ENCODE assay signal across 17 cellular contexts in the genomic region with DNA sequence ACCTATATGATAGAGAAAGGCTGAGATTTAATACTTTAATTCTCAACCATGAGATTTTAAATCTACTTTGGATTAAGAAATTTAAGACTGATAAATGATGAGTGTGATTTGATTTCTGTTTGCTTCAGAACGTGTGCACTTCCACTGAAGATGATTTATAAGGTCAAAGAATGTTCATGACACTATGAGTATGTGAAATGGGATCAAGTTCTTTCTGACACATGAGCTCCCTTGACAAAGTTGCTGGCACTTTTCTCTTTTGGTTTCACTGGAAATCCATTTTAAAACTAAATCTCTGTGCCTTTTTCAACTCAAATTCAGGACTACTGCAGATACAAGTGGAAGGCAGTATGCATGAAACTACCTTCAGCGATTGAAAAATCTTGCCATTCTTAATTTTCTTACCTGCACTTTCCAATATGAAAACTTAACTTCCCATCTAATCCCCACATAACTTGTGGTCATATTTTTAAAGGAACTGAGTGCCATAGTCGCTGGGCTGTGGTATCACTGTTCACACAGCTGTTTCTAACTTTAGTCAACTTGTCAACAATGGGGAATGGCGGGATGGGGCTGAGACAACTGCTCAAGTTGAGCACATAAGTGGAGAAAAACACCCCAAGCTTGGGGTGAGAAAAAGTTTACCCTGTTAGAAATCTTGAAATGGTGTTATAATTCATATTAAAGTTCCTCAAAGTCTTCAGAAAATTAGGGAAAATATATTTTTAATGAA.
"Had no signal": no experiment of that assay in that cellular context is flagged by ENCODE, and none has a peak within 500 bp of the region (broad histone marks: within the 10 kb centered on the region; RNA-seq: fewer than 3 reads in every experiment).

No MANE protein-coding gene starts in this region.

- H3K36me3 ChIP-seq: sigmoid colon, uterus had no signal

- DNase-seq: activated CD8-positive, alpha-beta memory T cell treated with anti-CD3 and anti-CD28 coated beads, Interleukin-2, amount 50 U/mL, for 48 hours; activated CD8-positive, alpha-beta T cell treated with anti-CD3 and anti-CD28 coated beads, Interleukin-2, amount 10 ng/mL, durations not matched to agents 7 days and 5 days; activated naive CD8-positive, alpha-beta T cell treated with anti-CD3 and anti-CD28 coated beads, Interleukin-2, amount 10 ng/mL, durations not matched to agents 7 days and 5 days; central memory CD4-positive, alpha-beta T cell; cortex of kidney; effector memory CD8-positive, alpha-beta T cell; left colon; mammary epithelial cell; natural killer cell; sigmoid colon; stimulated activated CD4-positive, alpha-beta T cell treated with anti-CD3 and anti-CD28 coated beads, Interleukin-15, amount 100 ng/mL, for 24 hours; stimulated activated CD4-positive, alpha-beta T cell treated with anti-CD3 and anti-CD28 coated beads, Interleukin-4, amount 100 ng/mL, for 24 hours; T-helper 9 cell; testis; uterus had no signal

- H3K4me1 Mint-ChIP-seq: natural killer cell had no signal

- H3K27me3 ChIP-seq: sigmoid colon, testis, uterus had no signal

- H3K27ac ChIP-seq: epithelial cell of prostate, sigmoid colon, testis, uterus had no signal

- H3K27me3 Mint-ChIP-seq: activated naive CD8-positive, alpha-beta T cell treated with anti-CD3 and anti-CD28 coated beads, Interleukin-2, amount 10 ng/mL, durations not matched to agents 7 days and 5 days; effector memory CD8-positive, alpha-beta T cell; stimulated activated naive CD8-positive, alpha-beta T cell treated with anti-CD3 and anti-CD28 coated beads, Interleukin-15, Interleukin-2, amounts not matched to agents 100 ng/mL and 50 ng/mL, for 24 hours had no signal

- H3K9me3 Mint-ChIP-seq: activated naive CD8-positive, alpha-beta T cell treated with anti-CD3 and anti-CD28 coated beads, Interleukin-2, amount 10 ng/mL, durations not matched to agents 7 days and 5 days; effector memory CD8-positive, alpha-beta T cell; natural killer cell; stimulated activated naive CD8-positive, alpha-beta T cell treated with anti-CD3 and anti-CD28 coated beads, Interleukin-15, Interleukin-2, amounts not matched to agents 100 ng/mL and 50 ng/mL, for 24 hours had no signal

- H3K4me1 ChIP-seq: testis had no signal

- H3K36me3 Mint-ChIP-seq: natural killer cell had no signal

- H3K9me3 ChIP-seq: sigmoid colon, testis, uterus had no signal

- ATAC-seq: activated CD8-positive, alpha-beta T cell treated with anti-CD3 and anti-CD28 coated beads, Interleukin-2, amount 10 ng/mL, durations not matched to agents 7 days and 5 days; effector memory CD8-positive, alpha-beta T cell; left colon; natural killer cell had no signal

- H3K27ac Mint-ChIP-seq: activated CD8-positive, alpha-beta T cell treated with anti-CD3 and anti-CD28 coated beads, Interleukin-2, amount 10 ng/mL, durations not matched to agents 7 days and 5 days; activated naive CD8-positive, alpha-beta T cell treated with anti-CD3 and anti-CD28 coated beads, Interleukin-2, amount 10 ng/mL, durations not matched to agents 7 days and 5 days; effector memory CD8-positive, alpha-beta T cell; natural killer cell; stimulated activated naive CD8-positive, alpha-beta T cell treated with anti-CD3 and anti-CD28 coated beads, Interleukin-15, Interleukin-2, amounts not matched to agents 100 ng/mL and 50 ng/mL, for 24 hours had no signal

- H3K4me3 ChIP-seq: sigmoid colon, testis, uterus had no signal

- H3K4me3 Mint-ChIP-seq: activated CD8-positive, alpha-beta T cell treated with anti-CD3 and anti-CD28 coated beads, Interleukin-2, amount 10 ng/mL, durations not matched to agents 7 days and 5 days; activated naive CD8-positive, alpha-beta T cell treated with anti-CD3 and anti-CD28 coated beads, Interleukin-2, amount 10 ng/mL, durations not matched to agents 7 days and 5 days; effector memory CD8-positive, alpha-beta T cell; natural killer cell; stimulated activated naive CD8-positive, alpha-beta T cell treated with anti-CD3 and anti-CD28 coated beads, Interleukin-15, Interleukin-2, amounts not matched to agents 100 ng/mL and 50 ng/mL, for 24 hours had no signal
